ENCODE assay signal across 13 cellular contexts in the genomic region with DNA sequence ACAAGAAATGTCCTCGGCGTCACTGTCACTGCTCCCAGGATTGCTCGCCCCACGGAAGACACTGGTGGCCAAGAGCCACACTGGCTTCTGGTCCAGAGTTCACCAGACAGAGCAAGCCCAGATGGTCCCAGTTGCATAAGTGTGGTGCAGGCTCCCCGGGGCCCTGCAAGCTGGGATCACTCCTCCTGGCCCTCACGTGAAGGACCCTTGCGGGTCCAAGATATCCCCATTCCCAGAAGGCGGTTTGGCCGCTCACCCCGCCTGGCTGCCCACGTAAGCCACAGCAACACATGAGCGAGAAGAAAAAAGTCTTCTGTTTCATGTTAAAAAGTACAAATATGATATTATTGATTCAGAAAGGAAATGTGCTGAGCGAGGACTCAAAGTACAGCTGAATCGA.
DNase-seq lines count a peak whose midpoint lies in the region; ATAC-seq and TF ChIP-seq lines count a peak whose summit lies in the region.
"Had no signal": no experiment of that assay in that cellular context is flagged by ENCODE, and none has a peak within 500 bp of the region (broad histone marks: within the 10 kb centered on the region; RNA-seq: fewer than 3 reads in every experiment).

No MANE protein-coding gene starts in this region.

- no peaks in the 10 kb centered on the region for H3K9me3 Mint-ChIP-seq in nephron

- H3K27me3 Mint-ChIP-seq in nephron (ENCODE audit: low read depth) = peaks cover 59% of the 10 kb centered on the region
- H3K27me3 Mint-ChIP-seq: CD4-positive, CD25-positive, alpha-beta regulatory T cell had no signal

- ATAC-seq in Right ventricle myocardium inferior = peak; percentile 77
- ATAC-seq in left cardiac atrium = peak; percentile 35 to 79
- no peak for ATAC-seq in HG02763 (IDR thresholded peaks at IDR 0.05; ENCODE audit: unreplicated experiment)
- ATAC-seq in HG03354 (IDR thresholded peaks at IDR 0.05; ENCODE audit: poor library complexity, severe bottlenecking, unreplicated experiment) = no peak
- ATAC-seq: HCT116 had no signal

- H3K4me3 Mint-ChIP-seq in nephron = no peak overlapping the region
- H3K4me3 Mint-ChIP-seq: CD4-positive, CD25-positive, alpha-beta regulatory T cell had no signal

- peak; percentile 85 for DNase-seq in Right ventricle myocardium inferior (ENCODE audit: missing footprints)
- no peak for DNase-seq in cardiac septum (ENCODE audit: low spot score)
- DNase-seq in left cardiac atrium = peak; percentile 25
- DNase-seq in stimulated activated CD4-positive, alpha-beta T cell treated with anti-CD3 and anti-CD28 coated beads, Interleukin-4, amount 100 ng/mL, for 4 hours = no peak
- DNase-seq: CD4-positive, CD25-positive, alpha-beta regulatory T cell; DMS53; GF-D8; GM23248; IMR-90 had no signal

- TF ChIP-seq CTCF in nephron (IDR thresholded peaks at IDR 0.05; ENCODE audit: unreplicated experiment in 3 of 3) = no peak

- H3K36me3 Mint-ChIP-seq in nephron (ENCODE audit: low read depth) = no peaks in the 10 kb centered on the region
- H3K36me3 Mint-ChIP-seq: CD4-positive, CD25-positive, alpha-beta regulatory T cell had no signal

- H3K27ac Mint-ChIP-seq in nephron = peak overlapping the region in 2 of 3 experiments; percentile 80 to 81
- H3K27ac Mint-ChIP-seq: CD4-positive, CD25-positive, alpha-beta regulatory T cell had no signal

- intact Hi-C loops in Right ventricle myocardium inferior (cut with DNase I) (no loop called here), cardiac septum (cut with DNase I) (no loop called here), left cardiac atrium (cut with DNase I) (no loop called here)

- peaks cover 47% of the 10 kb centered on the region for H3K4me1 Mint-ChIP-seq in nephron

Comparison
In these comparisons a context has a peak if more than half of its experiments do, and no peak if none do; other contexts are left out.
1. DNase-seq: peak in Right ventricle myocardium inferior (single experiment) and left cardiac atrium (single experiment); none in cardiac septum (single experiment) and stimulated activated CD4-positive, alpha-beta T cell treated with anti-CD3 and anti-CD28 coated beads, Interleukin-4, amount 100 ng/mL, for 4 hours (0 of 2).
2. ATAC-seq: peak in Right ventricle myocardium inferior (single experiment) and left cardiac atrium (2 of 2); none in HG02763 (single experiment) and HG03354 (single experiment).